1 cellular context compared by ENCODE assay signal in the genomic region with DNA sequence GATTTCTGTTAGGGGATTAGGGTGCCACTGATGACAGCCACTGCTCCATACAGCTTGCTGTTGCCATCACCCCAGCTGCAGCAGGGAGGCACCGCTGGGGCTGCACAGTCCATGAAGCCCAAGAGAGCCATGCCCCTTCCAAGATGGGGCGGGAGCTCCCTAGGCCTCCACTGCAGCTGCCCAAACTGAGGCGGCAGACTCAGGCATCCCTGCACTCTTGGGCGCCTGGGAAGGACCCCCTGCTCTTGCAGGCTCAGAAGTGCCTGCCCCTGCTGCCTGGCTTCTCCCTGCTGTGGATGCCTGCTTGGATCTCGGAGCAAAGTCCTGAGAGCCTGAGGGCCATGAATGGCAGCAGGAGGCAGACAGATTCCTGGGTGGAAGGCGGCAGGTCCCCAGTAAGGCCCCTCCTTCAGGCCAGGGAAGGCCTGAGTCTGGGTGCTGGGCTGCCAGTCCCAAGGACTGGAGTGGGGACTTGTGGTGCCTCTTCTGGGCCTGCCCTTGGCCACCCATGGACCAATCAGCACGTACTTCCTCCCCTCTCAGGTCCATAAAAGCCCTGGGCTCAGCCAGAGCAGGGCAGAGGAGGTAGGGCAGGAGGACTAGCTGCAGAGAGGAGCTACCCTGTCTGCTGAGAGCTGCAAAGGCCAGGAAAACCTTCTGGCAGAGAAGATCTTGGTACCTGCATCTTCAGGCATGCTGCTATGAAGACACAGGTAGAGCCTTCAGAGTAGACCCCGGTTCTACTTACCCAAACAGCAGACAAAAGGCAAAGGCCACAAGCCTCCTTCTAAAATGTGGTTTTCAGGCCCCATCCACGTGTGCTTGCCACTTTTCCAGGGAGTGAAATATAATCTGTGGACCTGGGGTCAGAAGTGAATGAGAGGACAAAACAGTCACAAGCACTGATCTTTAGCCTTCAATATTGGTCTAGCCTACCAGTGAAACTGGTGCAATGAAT.
TF ChIP-seq lines count a peak whose summit lies in the region.

No MANE protein-coding gene starts in this region.

TF ChIP-seq in HepG2, 621 proteins besides CTCF, POLR2A, EP300 and RAD21 (continued from another document):
- TF ChIP-seq TBP (CRISPR knock-in tag; IDR thresholded peaks at IDR 0.05) = no peak
- no peak for TF ChIP-seq KAT7 (CRISPR knock-in tag; IDR thresholded peaks at IDR 0.05; ENCODE audit: borderline replicate concordance)
- 0 out of 2 replicates have a peak, but pooled peaks have one; percentile 35 for TF ChIP-seq KLF12 (CRISPR knock-in tag; IDR thresholded peaks at IDR 0.05; ENCODE audit: borderline replicate concordance)
- TF ChIP-seq, protein P1, sequence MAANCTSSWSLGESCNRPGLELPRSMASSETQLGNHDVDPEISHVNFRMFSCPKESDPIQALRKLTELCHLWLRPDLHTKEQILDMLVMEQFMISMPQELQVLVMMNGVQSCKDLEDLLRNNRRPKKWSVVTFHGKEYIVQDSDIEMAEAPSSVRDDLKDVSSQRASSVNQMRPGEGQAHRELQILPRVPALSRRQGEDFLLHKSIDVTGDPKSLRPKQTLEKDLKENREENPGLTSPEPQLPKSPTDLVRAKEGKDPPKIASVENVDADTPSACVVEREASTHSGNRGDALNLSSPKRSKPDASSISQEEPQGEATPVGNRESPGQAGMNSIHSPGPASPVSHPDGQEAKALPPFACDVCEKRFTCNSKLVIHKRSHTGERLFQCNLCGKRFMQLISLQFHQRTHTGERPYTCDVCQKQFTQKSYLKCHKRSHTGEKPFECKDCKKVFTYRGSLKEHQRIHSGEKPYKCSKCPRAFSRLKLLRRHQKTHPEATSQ (CRISPR knock-in tag; IDR thresholded peaks at IDR 0.05; ENCODE audit: borderline replicate concordance) = peak; percentile 54; the same call in 1 of the 2 replicates
- TF ChIP-seq NFKBIZ (CRISPR knock-in tag; IDR thresholded peaks at IDR 0.05) = no peak
- peak; percentile 78 for TF ChIP-seq WIZ (CRISPR knock-in tag; IDR thresholded peaks at IDR 0.05)
- TF ChIP-seq NFKB2 (CRISPR knock-in tag; IDR thresholded peaks at IDR 0.05; ENCODE audit: borderline replicate concordance) = no peak; the same call in 1 of the 2 replicates
TF ChIP-seq in HepG2: peak in this region for 275.
